ENCODE assay signal across 3 cellular contexts in genomic region chr2:211241891-211242290, GRCh38.
"Had no signal": no experiment of that assay in that cellular context is flagged by ENCODE, and none has a peak within 500 bp of the region (broad histone marks: within the 10 kb centered on the region; RNA-seq: fewer than 3 reads in every experiment).

No MANE protein-coding gene starts in this region.

- DNase-seq: GDM1, GF-D8 had no signal

- H3K4me3 ChIP-seq: GM12878 had no signal
